Comparison of ENCODE assay signal across 16 cellular contexts in genomic region chr4:189850239-189850856, GRCh38.
DNase-seq lines count a peak whose midpoint lies in the region; ATAC-seq and TF ChIP-seq lines count a peak whose summit lies in the region.
"Had no signal": no experiment of that assay in that cellular context is flagged by ENCODE, and none has a peak within 500 bp of the region (broad histone marks: within the 10 kb centered on the region; RNA-seq: fewer than 3 reads in every experiment).

No MANE protein-coding gene starts in this region.

- no peaks in the 10 kb centered on the region for H3K36me3 ChIP-seq in CD8-positive, alpha-beta memory T cell (ENCODE audit: insufficient read depth, low read length)

- H3K27ac Mint-ChIP-seq in activated T-cell treated with anti-CD3 and anti-CD28 coated beads, Interleukin-2, amount 50 U/mL, for 72 hours, result no peak overlapping the region
- no peak overlapping the region for H3K27ac Mint-ChIP-seq in CD8-positive, alpha-beta memory T cell
- H3K27ac Mint-ChIP-seq: T-helper 17 cell had no signal

- H3K9me3 ChIP-seq in CD8-positive, alpha-beta memory T cell (ENCODE audit: low read length), result no peaks in the 10 kb centered on the region

- no peaks in the 10 kb centered on the region for H3K4me1 ChIP-seq in CD8-positive, alpha-beta memory T cell (ENCODE audit: insufficient read depth, low read length)

- peaks cover 3% of the 10 kb centered on the region in 2 donors for H3K36me3 Mint-ChIP-seq in activated T-cell treated with anti-CD3 and anti-CD28 coated beads, Interleukin-2, amount 50 U/mL, for 72 hours (ENCODE audit: insufficient read depth in 2 of 2)
- H3K36me3 Mint-ChIP-seq in CD8-positive, alpha-beta memory T cell, result peaks cover 1 to 21% (median 10%) of the 10 kb centered on the region in 3 donors

- H3K4me1 Mint-ChIP-seq in activated T-cell treated with anti-CD3 and anti-CD28 coated beads, Interleukin-2, amount 50 U/mL, for 72 hours (ENCODE audit: low read depth), result no peaks in the 10 kb centered on the region
- no peaks in the 10 kb centered on the region for H3K4me1 Mint-ChIP-seq in CD8-positive, alpha-beta memory T cell
- H3K4me1 Mint-ChIP-seq: T-helper 17 cell had no signal

- TF ChIP-seq POLR2A in GM18505 (IDR thresholded peaks at IDR 0.05; ENCODE audit: borderline replicate concordance, extremely low read depth, insufficient read depth, insufficient read length), result no peak

- peaks cover 0 to 1% of the 10 kb centered on the region in 2 donors for H3K9me3 Mint-ChIP-seq in activated T-cell treated with anti-CD3 and anti-CD28 coated beads, Interleukin-2, amount 50 U/mL, for 72 hours
- H3K9me3 Mint-ChIP-seq in CD8-positive, alpha-beta memory T cell, result peaks cover 0 to 16% (median 14%) of the 10 kb centered on the region in 5 donors

- POLR2A ChIA-PET in CD8-positive, alpha-beta memory T cell (lab: Charles Lee), result no interaction called here

- no peak overlapping the region for H3K4me3 ChIP-seq in CD8-positive, alpha-beta memory T cell (ENCODE audit: low read length)

- H3K27me3 ChIP-seq in CD8-positive, alpha-beta memory T cell (ENCODE audit: insufficient read depth, low read length, poor library complexity, severe bottlenecking), result no peaks in the 10 kb centered on the region

- no peak overlapping the region for H3K4me3 Mint-ChIP-seq in activated T-cell treated with anti-CD3 and anti-CD28 coated beads, Interleukin-2, amount 50 U/mL, for 72 hours
- H3K4me3 Mint-ChIP-seq in CD8-positive, alpha-beta memory T cell, result no peak overlapping the region
- H3K4me3 Mint-ChIP-seq: T-helper 17 cell had no signal

- no peak for DNase-seq in activated T-cell treated with anti-CD3 and anti-CD28 coated beads, Interleukin-2, amount 50 U/mL, for 72 hours
- DNase-seq in stimulated activated CD4-positive, alpha-beta T cell treated with anti-CD3 and anti-CD28 coated beads, Interleukin-4, amount 100 ng/mL, for 1 hour, result no peak
- DNase-seq in CD8-positive, alpha-beta memory T cell, result no peak
- DNase-seq: 8988T, C1 segment of cervical spinal cord, NCI-H1436, NCI-H2029 treated with DMSO at 0.1 percent for 48 hours, NCI-H510A treated with DMSO at 0.1 percent for 48 hours, SHP77, T-helper 17 cell had no signal

- no peaks in the 10 kb centered on the region for H3K27me3 Mint-ChIP-seq in activated T-cell treated with anti-CD3 and anti-CD28 coated beads, Interleukin-2, amount 50 U/mL, for 72 hours (ENCODE audit: low read depth)
- H3K27me3 Mint-ChIP-seq in CD8-positive, alpha-beta memory T cell, result no peaks in the 10 kb centered on the region
- H3K27me3 Mint-ChIP-seq: T-helper 17 cell had no signal

- CTCF ChIA-PET in CD8-positive, alpha-beta memory T cell (lab: Charles Lee), result no interaction called here

- ATAC-seq in GM18505 (IDR thresholded peaks at IDR 0.05; ENCODE audit: unreplicated experiment), result peak; percentile 53
- ATAC-seq in GM19324 (IDR thresholded peaks at IDR 0.05; ENCODE audit: low FRiP score, unreplicated experiment), result peak; percentile 74
- peak; percentile 58 for ATAC-seq in GM21576 (IDR thresholded peaks at IDR 0.05; ENCODE audit: unreplicated experiment)
- ATAC-seq in HG03196 (IDR thresholded peaks at IDR 0.05; ENCODE audit: unreplicated experiment), result peak; percentile 82
- ATAC-seq in GM18873 (IDR thresholded peaks at IDR 0.05; ENCODE audit: low FRiP score, unreplicated experiment), result no peak
- ATAC-seq in activated T-cell treated with anti-CD3 and anti-CD28 coated beads, Interleukin-2, amount 50 U/mL, for 72 hours (replicated peaks in 1 of 2), result no peak
- ATAC-seq: T-helper 17 cell had no signal

- no peak overlapping the region for H3K27ac ChIP-seq in CD8-positive, alpha-beta memory T cell (ENCODE audit: low read depth, low read length)
- H3K27ac ChIP-seq: HL-60 had no signal

Comparison
In these comparisons a context has a peak if more than half of its experiments do, and no peak if none do; other contexts are left out.
1. ATAC-seq: peak in GM18505 (single experiment), GM19324 (single experiment), GM21576 (single experiment) and HG03196 (single experiment); none in GM18873 (single experiment) and activated T-cell treated with anti-CD3 and anti-CD28 coated beads, Interleukin-2, amount 50 U/mL, for 72 hours (0 of 2).